ENCODE assay signal across 23 cellular contexts in genomic region chr1:80076469-80076868, GRCh38.
"Had no signal": no experiment of that assay in that cellular context is flagged by ENCODE, and none has a peak within 500 bp of the region (broad histone marks: within the 10 kb centered on the region; RNA-seq: fewer than 3 reads in every experiment).

No MANE protein-coding gene starts in this region.

- DNase-seq: effector CD8-positive, alpha-beta T cell; effector memory CD8-positive, alpha-beta T cell; endodermal cell; erythroblast; esophagus squamous epithelium; foreskin fibroblast; foreskin melanocyte; gastrocnemius medialis; glutamatergic neuron; head of caudate nucleus; heart right ventricle; hippocampal formation; islet precursor cell; left cardiac atrium; left lung; left ventricle myocardium superior; lower lobe of right lung; mesenchymal stem cell; mucosa of descending colon; naive B cell had no signal

- H3K4me1 ChIP-seq: esophagus squamous epithelium, gastrocnemius medialis, heart right ventricle, left lung, lower lobe of right lung had no signal

- ATAC-seq: effector memory CD8-positive, alpha-beta T cell; esophagus mucosa; gastrocnemius medialis; heart right ventricle; left cardiac atrium; left lung; left ventricle myocardium superior; lower lobe of right lung; mucosa of descending colon had no signal

- H3K36me3 ChIP-seq: esophagus squamous epithelium, gastrocnemius medialis, heart right ventricle, left lung, lower lobe of right lung had no signal

- H3K4me3 ChIP-seq: coronary artery, esophagus squamous epithelium, gastrocnemius medialis, heart right ventricle, left lung, lower lobe of right lung, mucosa of descending colon had no signal

- H3K9me3 ChIP-seq: esophagus squamous epithelium, gastrocnemius medialis, left lung, lower lobe of right lung, mucosa of descending colon had no signal

- H3K27ac ChIP-seq: coronary artery, epithelial cell of prostate, esophagus squamous epithelium, gastrocnemius medialis, heart right ventricle, left lung, lower lobe of right lung had no signal

- H3K27me3 ChIP-seq: esophagus squamous epithelium, gastrocnemius medialis, heart right ventricle, left lung had no signal
